Comparison of ENCODE assay signal across 1 cellular context in genomic region chr3:42179110-42179725, GRCh38.
TF ChIP-seq lines count a peak whose summit lies in the region.

No MANE protein-coding gene starts in this region.

TF ChIP-seq in GM23338, 12 proteins besides CTCF, POLR2A, EP300 and RAD21 (continued from another document):
- no peak for TF ChIP-seq REST (IDR thresholded peaks at IDR 0.05; ENCODE audit: unreplicated experiment)
